Comparison of ENCODE assay signal across 8 cellular contexts in genomic region chrX:15855562-15856256, GRCh38. TPM values are rescaled to one million over a fixed set of nuclear protein-coding genes. Genes with fewer than 3 reads are reported as not detected.
DNase-seq lines count a peak whose midpoint lies in the region; ATAC-seq, FAIRE-seq and TF ChIP-seq lines count a peak whose summit lies in the region.

No MANE protein-coding gene starts in this region.

- peaks cover 0 to 10% (median 0%) of the 10 kb centered on the region in 3 donors for H3K4me1 ChIP-seq in pancreas

- peak overlapping the region; percentile 88 to 92 for H3K4me3 Mint-ChIP-seq in effector memory CD8-positive, alpha-beta T cell

- WGBS in pancreas, 2 donors: 10 to 13% methylated on average over 16 of the region's 16 CpGs

- peak; percentile 6 for DNase-seq in NCI-H1694 treated with DMSO at 0.1 percent for 48 hours (lab: John Stamatoyannopoulos, UW)
- DNase-seq in NCI-H1694 (lab: John Stamatoyannopoulos, UW): no peak
- peak; percentile 70 for DNase-seq in OCI-M1 (lab: John Stamatoyannopoulos, UW)
- DNase-seq in effector memory CD8-positive, alpha-beta T cell: peak in 2 of 3 experiments; percentile 1 to 3
- no peak for DNase-seq in pancreas
- DNase-seq in HTR-8/SVneo (ENCODE audit: insufficient read length, low spot score): no peak

- TF ChIP-seq CTCF in pancreas (IDR thresholded peaks at IDR 0.05): no peak

- no peaks in the 10 kb centered on the region for H3K27me3 Mint-ChIP-seq in effector memory CD8-positive, alpha-beta T cell

- H3K27ac ChIP-seq in pancreas: peak overlapping the region; percentile 70 to 92 (median 84)

- peak overlapping the region; percentile 93 to 96 for H3K27ac Mint-ChIP-seq in effector memory CD8-positive, alpha-beta T cell

- peak overlapping the region; percentile 69 to 90 (median 80) for H3K4me3 ChIP-seq in pancreas

- ATAC-seq in effector memory CD8-positive, alpha-beta T cell (replicated peaks): no peak
- ATAC-seq in pancreas: no peak
- no peak for ATAC-seq in GM19324 (IDR thresholded peaks at IDR 0.05; ENCODE audit: low FRiP score, unreplicated experiment)
- no peak for ATAC-seq in HG03097 (IDR thresholded peaks at IDR 0.05; ENCODE audit: low FRiP score, unreplicated experiment)

- H3K9me3 ChIP-seq in pancreas: no peaks in the 10 kb centered on the region

- intact Hi-C loops in pancreas (cut with DNase I): no loop called here

- H3K36me3 ChIP-seq in pancreas: no peaks in the 10 kb centered on the region

- peaks cover 0 to 18% (median 0%) of the 10 kb centered on the region in 4 donors for H3K27me3 ChIP-seq in pancreas

- H3K4me1 Mint-ChIP-seq in effector memory CD8-positive, alpha-beta T cell (ENCODE audit: low read depth in 2 of 2): peaks cover 6 to 7% of the 10 kb centered on the region in 2 donors

- H3K9me3 Mint-ChIP-seq in effector memory CD8-positive, alpha-beta T cell: no peaks in the 10 kb centered on the region

- no peak for FAIRE-seq in pancreas (lab: Jason Lieb, UNC)
- FAIRE-seq in HTR-8/SVneo (lab: Jason Lieb, UNC): no peak

- peaks cover 13% of the 10 kb centered on the region for H3K36me3 Mint-ChIP-seq in effector memory CD8-positive, alpha-beta T cell (ENCODE audit: insufficient read depth)

RNA-seq across cellular contexts. Expression of gene AP1S2, which starts 1.1 kb away (rescaled TPM):
- total RNA-seq in pancreas: 10 to 100 TPM in 2 of 6 donors, 1 to 10 TPM in 4; 4.8 to 17.5 (median 6.8) TPM
- 1 to 10 TPM; 4.0 to 8.3 TPM for polyA plus RNA-seq in pancreas

Comparison
In these comparisons a context has a peak if more than half of its experiments do, and no peak if none do; other contexts are left out.
1. DNase-seq: peak in NCI-H1694 treated with DMSO at 0.1 percent for 48 hours (single experiment), OCI-M1 (single experiment) and effector memory CD8-positive, alpha-beta T cell (2 of 3); none in NCI-H1694 (single experiment), pancreas (0 of 6) and HTR-8/SVneo (single experiment).